Comparison of ENCODE assay signal across 9 cellular contexts in the genomic region with DNA sequence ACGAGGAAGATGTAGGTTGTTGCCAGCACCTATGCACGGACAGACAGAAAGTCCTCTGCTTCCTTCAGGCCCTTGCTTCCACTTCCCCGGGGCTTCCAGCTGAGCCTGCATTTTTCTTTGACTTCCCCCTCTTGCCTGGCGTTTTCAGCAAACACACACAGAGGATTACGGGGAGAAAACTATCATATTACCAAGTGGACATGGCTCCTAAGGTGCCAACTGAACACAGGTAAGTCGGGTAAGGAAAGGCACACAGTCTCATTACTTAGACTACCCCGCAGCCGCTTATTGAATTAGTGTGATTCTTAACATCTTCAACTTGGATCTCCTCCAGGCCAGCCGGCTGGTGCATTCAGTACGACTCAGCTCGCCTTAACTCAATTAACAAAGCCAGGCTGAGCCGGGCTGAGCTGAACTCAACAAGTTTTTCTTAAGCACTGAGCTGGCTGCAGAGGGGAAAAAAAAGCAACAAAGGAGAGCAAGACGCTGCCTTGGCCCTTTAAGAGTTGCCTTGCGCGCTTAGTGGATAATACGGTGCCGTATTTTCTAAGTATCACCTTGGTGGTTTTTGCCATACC. TPM values are rescaled to one million over a fixed set of nuclear protein-coding genes. Genes with fewer than 3 reads are reported as not detected.
DNase-seq lines count a peak whose midpoint lies in the region; ATAC-seq and TF ChIP-seq lines count a peak whose summit lies in the region.
"Had no signal": no experiment of that assay in that cellular context is flagged by ENCODE, and none has a peak within 500 bp of the region (broad histone marks: within the 10 kb centered on the region; RNA-seq: fewer than 3 reads in every experiment).

No MANE protein-coding gene starts in this region.

- CTCF ChIA-PET in naive thymus-derived CD4-positive, alpha-beta T cell (lab: Charles Lee): interaction anchor here (1.9 kb wide), 1 partner anchor 19 kb away, joined by 5 read pairs; a partner anchor contains a TSS

- peaks cover 0 to 5% (median 0%) of the 10 kb centered on the region in 11 donors for H3K9me3 Mint-ChIP-seq in naive thymus-derived CD4-positive, alpha-beta T cell
- no peaks in the 10 kb centered on the region for H3K9me3 Mint-ChIP-seq in naive thymus-derived CD8-positive, alpha-beta T cell
- H3K9me3 Mint-ChIP-seq: neural crest cell had no signal

- TF ChIP-seq CTCF in epithelial cell of esophagus (IDR thresholded peaks at IDR 0.05; ENCODE audit: insufficient read depth, low read depth, low read length, missing control alignments): no peak
- TF ChIP-seq CTCF in neutrophil (IDR thresholded peaks at IDR 0.05): no peak

- peaks cover 0 to 2% (median 0%) of the 10 kb centered on the region in 5 donors for H3K27me3 Mint-ChIP-seq in naive thymus-derived CD4-positive, alpha-beta T cell
- H3K27me3 Mint-ChIP-seq in naive thymus-derived CD8-positive, alpha-beta T cell: no peaks in the 10 kb centered on the region

- POLR2A ChIA-PET in naive thymus-derived CD4-positive, alpha-beta T cell (lab: Charles Lee): interaction anchor here (1.7 kb wide), 1 partner anchor 19 kb away, joined by 11 read pairs; a partner anchor contains a TSS
- POLR2A ChIA-PET in naive thymus-derived CD8-positive, alpha-beta T cell (lab: Charles Lee): interaction anchor here (1.3 kb wide), 1 partner anchor 8 kb away, joined by 3 read pairs; no protein-coding TSS in a partner anchor

- peaks cover 17 to 20% of the 10 kb centered on the region in 2 experiments for H3K4me1 ChIP-seq in neutrophil (ENCODE audit: control insufficient read depth in 1 of 2, insufficient read depth in 1 of 2, low read depth in 1 of 2, low read length in 1 of 2)
- no peaks in the 10 kb centered on the region for H3K4me1 ChIP-seq in naive thymus-derived CD4-positive, alpha-beta T cell (ENCODE audit: control insufficient read depth in 2 of 2, insufficient read depth in 2 of 2, low read length in 2 of 2)

- no peaks in the 10 kb centered on the region for H3K9me3 ChIP-seq in neutrophil
- H3K9me3 ChIP-seq in naive thymus-derived CD4-positive, alpha-beta T cell (ENCODE audit: control insufficient read depth in 2 of 3, low read length in 3 of 3): no peaks in the 10 kb centered on the region

- H3K27ac ChIP-seq in neutrophil: peak overlapping the region; percentile 54
- H3K27ac ChIP-seq in naive thymus-derived CD4-positive, alpha-beta T cell (ENCODE audit: low read depth, low read length): no peak overlapping the region

- peaks cover 0 to 31% (median 11%) of the 10 kb centered on the region in 7 donors for H3K4me1 Mint-ChIP-seq in naive thymus-derived CD4-positive, alpha-beta T cell
- peaks cover 0 to 40% (median under 1%) of the 10 kb centered on the region in 4 donors for H3K4me1 Mint-ChIP-seq in naive thymus-derived CD8-positive, alpha-beta T cell

- no peaks in the 10 kb centered on the region for H3K27me3 ChIP-seq in neutrophil
- H3K27me3 ChIP-seq in naive thymus-derived CD4-positive, alpha-beta T cell (ENCODE audit: control insufficient read depth in 2 of 2, insufficient read depth in 2 of 2, low read length in 2 of 2): no peaks in the 10 kb centered on the region

- peak; percentile 67 for DNase-seq in DMS153 treated with DMSO at 0.1 percent for 48 hours (lab: John Stamatoyannopoulos, UW; ENCODE audit: unreplicated experiment)
- peak; percentile 75 for DNase-seq in NCI-H446 treated with DMSO at 0.1 percent for 48 hours (lab: John Stamatoyannopoulos, UW)
- peak; percentile 66 for DNase-seq in epithelial cell of esophagus (ENCODE audit: low read depth)
- no peak for DNase-seq in naive thymus-derived CD4-positive, alpha-beta T cell
- DNase-seq in UCSD-AML1 (lab: John Stamatoyannopoulos, UW; ENCODE audit: unreplicated experiment): no peak
- no peak for DNase-seq in SIG-M5 (lab: John Stamatoyannopoulos, UW)
- no peak for DNase-seq in naive thymus-derived CD8-positive, alpha-beta T cell

- intact Hi-C loops in naive thymus-derived CD4-positive, alpha-beta T cell (cut with micrococcal nuclease): loop anchor here in 1 of 2 donors (10.0 kb wide), 1 partner anchor 55 kb away; no protein-coding TSS in a partner anchor

- no peak for ATAC-seq in naive thymus-derived CD4-positive, alpha-beta T cell
- ATAC-seq in naive thymus-derived CD8-positive, alpha-beta T cell: no peak

- H3K36me3 Mint-ChIP-seq in naive thymus-derived CD4-positive, alpha-beta T cell: no peaks in the 10 kb centered on the region
- no peaks in the 10 kb centered on the region for H3K36me3 Mint-ChIP-seq in naive thymus-derived CD8-positive, alpha-beta T cell

- H3K36me3 ChIP-seq in neutrophil: no peaks in the 10 kb centered on the region
- no peaks in the 10 kb centered on the region for H3K36me3 ChIP-seq in naive thymus-derived CD4-positive, alpha-beta T cell (ENCODE audit: control insufficient read depth in 2 of 3, insufficient read depth in 3 of 3, low read length in 3 of 3)

- peak overlapping the region in 1 of 9 donors; percentile 10 for H3K27ac Mint-ChIP-seq in naive thymus-derived CD4-positive, alpha-beta T cell
- H3K27ac Mint-ChIP-seq in naive thymus-derived CD8-positive, alpha-beta T cell: peak overlapping the region in 1 of 10 donors; percentile 48

- H3K4me3 ChIP-seq in epithelial cell of esophagus (ENCODE audit: low read length) (no peak overlapping the region), neutrophil (ENCODE audit: low read depth in 1 of 2, low read length in 1 of 2) (no peak overlapping the region)
- no peak overlapping the region for H3K4me3 ChIP-seq in naive thymus-derived CD4-positive, alpha-beta T cell (ENCODE audit: low read length)

- H3K4me3 Mint-ChIP-seq in naive thymus-derived CD4-positive, alpha-beta T cell: no peak overlapping the region
- no peak overlapping the region for H3K4me3 Mint-ChIP-seq in naive thymus-derived CD8-positive, alpha-beta T cell

RNA-seq across cellular contexts. Expression of a gene that starts 19.2 kb away (rescaled TPM):
- 1 to 10 TPM in 3 of 5 experiments, under 1 TPM in 2; 0.48 to 6.6 (median 1.5) TPM for total RNA-seq in naive thymus-derived CD4-positive, alpha-beta T cell
- polyA plus RNA-seq in naive thymus-derived CD4-positive, alpha-beta T cell: 1 to 10 TPM; 4.4 to 5.9 TPM
- total RNA-seq in naive thymus-derived CD8-positive, alpha-beta T cell: 1 to 10 TPM; 1.1 to 1.6 TPM
- polyA plus RNA-seq in naive thymus-derived CD8-positive, alpha-beta T cell: 10 to 100 TPM in 1 of 3 donors, 1 to 10 TPM in 2; 5.4 to 10.3 (median 7.7) TPM

Comparison
In these comparisons a context has a peak if more than half of its experiments do, and no peak if none do; other contexts are left out.
1. DNase-seq: peak in DMS153 treated with DMSO at 0.1 percent for 48 hours (single experiment), NCI-H446 treated with DMSO at 0.1 percent for 48 hours (single experiment) and epithelial cell of esophagus (single experiment); none in naive thymus-derived CD4-positive, alpha-beta T cell (0 of 9), UCSD-AML1 (single experiment), SIG-M5 (single experiment) and naive thymus-derived CD8-positive, alpha-beta T cell (0 of 10).